In the genomic region with DNA sequence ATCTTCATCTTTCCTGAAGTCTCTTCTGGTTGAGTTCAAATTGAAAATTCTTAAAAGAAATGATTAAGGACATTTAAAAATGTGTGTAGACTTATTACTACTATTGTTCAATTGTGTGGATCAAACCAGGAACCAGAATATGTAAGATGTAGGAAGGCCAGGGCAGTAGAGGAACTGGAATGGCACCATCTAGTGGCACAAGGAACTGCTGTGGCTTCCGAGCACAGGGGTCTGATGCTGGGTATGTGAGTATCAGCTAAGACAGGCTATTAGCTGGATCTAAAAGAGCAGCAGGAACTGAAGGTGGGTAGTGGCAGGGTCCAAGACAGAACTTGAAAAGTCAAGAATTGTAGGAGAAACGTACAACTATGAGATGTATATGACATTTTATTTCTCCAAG, we compare ENCODE assay signal across 8 cellular contexts.
DNase-seq lines count a peak whose midpoint lies in the region; ATAC-seq, FAIRE-seq and TF ChIP-seq lines count a peak whose summit lies in the region.

No MANE protein-coding gene starts in this region.

- DNase-seq in LNCaP clone FGC (ENCODE audit: low read depth) (no peak), astrocyte (ENCODE audit: low read depth) (no peak), mucosa of descending colon (peak in 1 of 3 donors; percentile 29), AG08396 (ENCODE audit: low spot score) (no peak)
- DNase-seq in effector memory CD4-positive, alpha-beta T cell, result no peak
- no peak for DNase-seq in stimulated activated CD4-positive, alpha-beta T cell treated with anti-CD3 and anti-CD28 coated beads, Interleukin-2, amount 100 ng/mL, for 48 hours

- TF ChIP-seq CTCF in DOHH2 (IDR thresholded peaks at IDR 0.05; ENCODE audit: low read depth, low read length, poor library complexity, severe bottlenecking) (peak; percentile 72), LNCaP clone FGC (IDR thresholded peaks at IDR 0.05; ENCODE audit: control insufficient read depth, extremely low read depth, insufficient read depth) (peak; percentile 51), astrocyte (IDR thresholded peaks at IDR 0.05; ENCODE audit: insufficient read depth, low read depth, low read length) (peak; percentile 22), mucosa of descending colon (IDR thresholded peaks at IDR 0.05) (no peak)

- H2AFZ ChIP-seq in astrocyte (ENCODE audit: low read depth, low read length), result no peak overlapping the region

- H3K4me2 ChIP-seq in DOHH2 (ENCODE audit: low read length) (no peak overlapping the region), astrocyte (ENCODE audit: low read length) (no peak overlapping the region)

- no peaks in the 10 kb centered on the region for H3K9me3 ChIP-seq in DOHH2 (ENCODE audit: control insufficient read depth, insufficient read depth, low read length)
- H3K9me3 ChIP-seq in astrocyte (ENCODE audit: insufficient read depth, low read depth, low read length), result no peaks in the 10 kb centered on the region
- H3K9me3 ChIP-seq in mucosa of descending colon, result no peaks in the 10 kb centered on the region
- no peaks in the 10 kb centered on the region for H3K9me3 ChIP-seq in effector memory CD4-positive, alpha-beta T cell (ENCODE audit: control insufficient read depth, low read length)

- H3K9me3 Mint-ChIP-seq in astrocyte (ENCODE audit: unreplicated experiment), result no peaks in the 10 kb centered on the region

- H3K4me3 ChIP-seq in DOHH2 (ENCODE audit: low read length) (no peak overlapping the region), LNCaP clone FGC (ENCODE audit: low read depth, low read length) (no peak overlapping the region), astrocyte (ENCODE audit: insufficient read depth, low read depth, low read length) (no peak overlapping the region), mucosa of descending colon (no peak overlapping the region)
- no peak overlapping the region for H3K4me3 ChIP-seq in effector memory CD4-positive, alpha-beta T cell (ENCODE audit: insufficient read depth, low read depth, low read length, poor library complexity, severe bottlenecking)

- no peaks in the 10 kb centered on the region for H3K27me3 Mint-ChIP-seq in astrocyte (ENCODE audit: low read depth, unreplicated experiment)

- no peak overlapping the region for H3K4me3 Mint-ChIP-seq in astrocyte (ENCODE audit: unreplicated experiment)

- H3K27ac ChIP-seq in DOHH2 (ENCODE audit: low read depth, low read length), result no peak overlapping the region
- no peak overlapping the region for H3K27ac ChIP-seq in astrocyte (ENCODE audit: low read depth, low read length)
- no peak overlapping the region for H3K27ac ChIP-seq in effector memory CD4-positive, alpha-beta T cell (ENCODE audit: insufficient read depth, low read length, poor library complexity, severe bottlenecking)

- H3K79me2 ChIP-seq in DOHH2 (ENCODE audit: control insufficient read depth, low read length) (no peaks in the 10 kb centered on the region), astrocyte (ENCODE audit: insufficient read depth, low read length) (no peaks in the 10 kb centered on the region)

- H3K36me3 ChIP-seq in DOHH2 (ENCODE audit: control insufficient read depth, low read length) (no peaks in the 10 kb centered on the region), astrocyte (ENCODE audit: insufficient read depth, low read length) (no peaks in the 10 kb centered on the region), mucosa of descending colon (ENCODE audit: low read depth) (no peaks in the 10 kb centered on the region)
- no peaks in the 10 kb centered on the region for H3K36me3 ChIP-seq in effector memory CD4-positive, alpha-beta T cell (ENCODE audit: control insufficient read depth, insufficient read depth, low read length)

- H3K27ac Mint-ChIP-seq in astrocyte (ENCODE audit: unreplicated experiment), result no peak overlapping the region

- H3K36me3 Mint-ChIP-seq in astrocyte (ENCODE audit: low read depth, unreplicated experiment), result no peaks in the 10 kb centered on the region

- intact Hi-C loops in mucosa of descending colon (cut with DNase I, micrococcal nuclease), result no loop called here

- no peaks in the 10 kb centered on the region for H3K4me1 Mint-ChIP-seq in astrocyte (ENCODE audit: low read depth, unreplicated experiment)

- H3K27me3 ChIP-seq in DOHH2 (ENCODE audit: control insufficient read depth, low read length), result no peaks in the 10 kb centered on the region
- no peaks in the 10 kb centered on the region for H3K27me3 ChIP-seq in astrocyte (ENCODE audit: insufficient read depth, low read length)
- H3K27me3 ChIP-seq in effector memory CD4-positive, alpha-beta T cell (replicated peaks; ENCODE audit: control insufficient read depth, insufficient read depth, low read length, poor library complexity, severe bottlenecking), result no peaks in the 10 kb centered on the region

- no peaks in the 10 kb centered on the region for H3F3A ChIP-seq in DOHH2 (ENCODE audit: control insufficient read depth, insufficient read depth)

- H3K9ac ChIP-seq in astrocyte (ENCODE audit: low read length), result no peak overlapping the region

- no peaks in the 10 kb centered on the region for H4K20me1 ChIP-seq in DOHH2 (ENCODE audit: control insufficient read depth, insufficient read depth, low read depth, low read length)
- no peaks in the 10 kb centered on the region for H4K20me1 ChIP-seq in astrocyte (ENCODE audit: insufficient read depth, low read length)

- no peaks in the 10 kb centered on the region for H3K4me1 ChIP-seq in DOHH2 (ENCODE audit: control insufficient read depth, low read length)
- no peaks in the 10 kb centered on the region for H3K4me1 ChIP-seq in astrocyte (ENCODE audit: insufficient read depth, low read length)
- no peaks in the 10 kb centered on the region for H3K4me1 ChIP-seq in mucosa of descending colon (ENCODE audit: low read depth)
- H3K4me1 ChIP-seq in effector memory CD4-positive, alpha-beta T cell (ENCODE audit: control insufficient read depth, insufficient read depth, low read length, poor library complexity, severe bottlenecking), result no peaks in the 10 kb centered on the region

- no peaks in the 10 kb centered on the region for H3K9me2 ChIP-seq in DOHH2 (replicated peaks; ENCODE audit: control insufficient read depth, low read length)

- ATAC-seq in GM21360 (IDR thresholded peaks at IDR 0.05; ENCODE audit: unreplicated experiment) (peak; percentile 76), mucosa of descending colon (peak; percentile 49)

- no peak for FAIRE-seq in astrocyte (lab: Jason Lieb, UNC)
